In genomic region chr2:131511969-131512875, GRCh38 we compare ENCODE assay signal across 11 cellular contexts. TPM values are rescaled to one million over a fixed set of nuclear protein-coding genes. Genes with fewer than 3 reads are reported as not detected.
"Had no signal": no experiment of that assay in that cellular context is flagged by ENCODE, and none has a peak within 500 bp of the region (broad histone marks: within the 10 kb centered on the region; RNA-seq: fewer than 3 reads in every experiment).

No MANE protein-coding gene starts in this region.

RNA-seq across cellular contexts. Expression of gene TUBA3D, which starts 36.3 kb away (rescaled TPM):
- total RNA-seq: activated CD8-positive, alpha-beta T cell treated with anti-CD3 and anti-CD28 coated beads for 36 hours; activated T-cell treated with anti-CD3 and anti-CD28 coated beads, Interleukin-2, amount 50 U/mL, for 4 hours; body of pancreas; dermis microvascular lymphatic vessel endothelial cell; glomerular endothelial cell; mesenteric fat pad; occipital lobe; SK-MEL-5; stomach; T-helper 2 cell treated with Interferon-gamma antibody and Interleukin-4, amounts not matched to agents 100 ng/mL and 5 ng/mL, for 36 hours; temporal lobe had no signal
